ENCODE assay signal across 1 cellular context in genomic region chr19:13169769-13170168, GRCh38.
TF ChIP-seq lines count a peak whose summit lies in the region.

No MANE protein-coding gene starts in this region.

TF ChIP-seq in H1, 55 proteins besides CTCF, POLR2A, EP300 and RAD21:
- TF ChIP-seq RNF2 (IDR thresholded peaks at IDR 0.05; ENCODE audit: borderline replicate concordance, low read depth, low read length, missing control alignments, poor library complexity, severe bottlenecking) (no peak), KDM4A (IDR thresholded peaks at IDR 0.05; ENCODE audit: low read depth, low read length, severe bottlenecking) (no peak), SIRT6 (IDR thresholded peaks at IDR 0.05; ENCODE audit: low read length) (no peak), RXRA (IDR thresholded peaks at IDR 0.05; ENCODE audit: insufficient read depth, low read depth, low read length) (no peak), RBBP5 (IDR thresholded peaks at IDR 0.05; ENCODE audit: borderline replicate concordance, low read depth, low read length) (no peak), CBX8 (IDR thresholded peaks at IDR 0.05; ENCODE audit: borderline replicate concordance, low read depth, low read length) (no peak), CEBPB (IDR thresholded peaks at IDR 0.05; ENCODE audit: low read depth, low read length) (no peak), SAP30 (IDR thresholded peaks at IDR 0.05; ENCODE audit: insufficient read depth, insufficient replicate concordance, low read length) (no peak), MAX (IDR thresholded peaks at IDR 0.05) (no peak), BACH1 (IDR thresholded peaks at IDR 0.05; ENCODE audit: low read length) (no peak), ZNF274 (IDR thresholded peaks at IDR 0.05; ENCODE audit: borderline replicate concordance, extremely low read depth, low read length) (no peak)
